Comparison of ENCODE assay signal across 23 cellular contexts in the genomic region with DNA sequence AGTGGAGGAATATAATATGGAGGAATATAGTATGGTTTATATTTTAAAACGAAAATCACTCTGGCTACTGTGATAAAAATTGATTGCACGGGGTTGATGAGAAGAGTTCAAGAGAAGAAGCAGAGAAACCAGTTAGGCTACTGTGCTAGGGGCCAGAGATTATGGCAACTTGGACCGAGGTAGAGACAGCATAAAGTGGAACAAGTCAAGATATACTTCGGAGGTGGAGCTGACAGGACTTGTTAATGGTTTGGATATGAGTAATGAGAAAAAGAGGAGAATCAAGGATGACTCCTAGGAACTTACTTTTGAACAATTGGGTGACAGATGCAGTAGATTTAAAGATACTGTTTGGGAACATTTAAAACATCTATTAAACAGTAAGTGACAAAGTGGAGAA.
"Had no signal": no experiment of that assay in that cellular context is flagged by ENCODE, and none has a peak within 500 bp of the region (broad histone marks: within the 10 kb centered on the region; RNA-seq: fewer than 3 reads in every experiment).

No MANE protein-coding gene starts in this region.

- H3K36me3 ChIP-seq: esophagus muscularis mucosa, gastroesophageal sphincter, heart left ventricle, pancreas, right lobe of liver, stomach, upper lobe of left lung, WERI-Rb-1 had no signal

- ATAC-seq: activated CD8-positive, alpha-beta memory T cell treated with anti-CD3 and anti-CD28 coated beads, Interleukin-2, amount 10 ng/mL, durations not matched to agents 7 days and 5 days; activated CD8-positive, alpha-beta T cell treated with anti-CD3 and anti-CD28 coated beads for 36 hours; activated naive CD8-positive, alpha-beta T cell treated with anti-CD3 and anti-CD28 coated beads, Interleukin-2, amount 50 U/mL, for 24 hours; gastroesophageal sphincter; heart left ventricle; left cardiac atrium; right lobe of liver; stimulated activated memory B cell treated with anti-CD40 and anti-IgM and Interleukin-4, amounts not matched to agents 10 μg/mL and 1 μg/mL and 100 μg/mL, for 72 hours; T-cell had no signal

- H3K9me3 ChIP-seq: esophagus muscularis mucosa, gastroesophageal sphincter, heart left ventricle, pancreas, right lobe of liver, stomach, upper lobe of left lung had no signal

- H3K27me3 ChIP-seq: esophagus muscularis mucosa, gastroesophageal sphincter, heart left ventricle, pancreas, right lobe of liver, stomach, upper lobe of left lung had no signal

- H3K4me3 ChIP-seq: esophagus muscularis mucosa, gastroesophageal sphincter, heart left ventricle, pancreas, right lobe of liver, stomach, upper lobe of left lung had no signal

- H3K4me1 ChIP-seq: esophagus muscularis mucosa, gastroesophageal sphincter, heart left ventricle, pancreas, right lobe of liver, stomach, upper lobe of left lung had no signal

- H3K27ac ChIP-seq: esophagus muscularis mucosa, gastroesophageal sphincter, heart left ventricle, pancreas, right lobe of liver, stomach, upper lobe of left lung, WERI-Rb-1 had no signal

- DNase-seq: activated CD4-positive, alpha-beta T cell treated with anti-CD3 and anti-CD28 coated beads, Interleukin-2, amount 10 ng/mL, durations not matched to agents 7 days and 5 days; activated CD4-positive, CD25-positive, alpha-beta regulatory T cell treated with anti-CD3 and anti-CD28 coated beads, Interleukin-2, amount 50 U/mL, for 72 hours; activated CD8-positive, alpha-beta memory T cell treated with anti-CD3 and anti-CD28 coated beads, Interleukin-2, amount 10 ng/mL, durations not matched to agents 7 days and 5 days; activated CD8-positive, alpha-beta T cell treated with anti-CD3 and anti-CD28 coated beads for 36 hours; activated gamma-delta T cell; activated naive CD4-positive, alpha-beta T cell treated with anti-CD3 and anti-CD28 coated beads, Interleukin-2, amount 50 U/mL, for 16 hours; activated naive CD8-positive, alpha-beta T cell treated with anti-CD3 and anti-CD28 coated beads, Interleukin-2, amount 50 U/mL, for 24 hours; caudate nucleus; dermis blood vessel endothelial cell; effector CD8-positive, alpha-beta T cell; heart left ventricle; left cardiac atrium; pancreas; right lobe of liver; small intestine; stimulated activated CD4-positive, alpha-beta T cell treated with anti-CD3 and anti-CD28 coated beads, Interleukin-15, amount 100 ng/mL, for 24 hours; stomach; T-cell; upper lobe of left lung had no signal
